ENCODE assay signal across 1 cellular context in the genomic region with DNA sequence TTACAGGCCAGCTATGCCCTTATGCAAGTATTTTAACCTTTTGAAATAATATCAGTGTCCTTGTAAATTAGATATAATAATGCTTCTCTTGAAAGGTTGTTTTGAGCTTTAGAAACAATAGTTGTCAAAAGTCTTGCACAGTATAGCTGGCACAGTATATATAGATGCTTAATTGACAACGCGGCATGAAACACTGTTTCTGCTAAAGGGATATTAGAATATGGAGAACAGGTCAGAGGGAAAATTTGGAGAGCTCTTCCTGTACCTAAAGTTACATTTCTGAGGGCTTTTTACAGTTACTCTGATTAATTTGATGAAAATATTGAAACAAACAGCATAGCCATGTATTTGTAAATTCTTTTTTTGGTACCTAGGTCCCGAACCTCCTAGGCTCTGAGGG.
TF ChIP-seq lines count a peak whose summit lies in the region.

No MANE protein-coding gene starts in this region.

TF ChIP-seq in HepG2, 621 proteins besides CTCF, POLR2A, EP300 and RAD21:
- no peak for TF ChIP-seq KLF6 (CRISPR knock-in tag; IDR thresholded peaks at IDR 0.05)
- no peak for TF ChIP-seq ZSCAN31 (CRISPR knock-in tag; IDR thresholded peaks at IDR 0.05; ENCODE audit: low read depth)
- no peak for TF ChIP-seq SMAD1 (CRISPR knock-in tag; IDR thresholded peaks at IDR 0.05; ENCODE audit: borderline replicate concordance, low read depth)
- no peak for TF ChIP-seq PRMT3 (CRISPR knock-in tag; IDR thresholded peaks at IDR 0.05; ENCODE audit: borderline replicate concordance, low read depth)
TF ChIP-seq in HepG2: peak in this region for 0.
